ENCODE assay signal across 28 cellular contexts in the genomic region with DNA sequence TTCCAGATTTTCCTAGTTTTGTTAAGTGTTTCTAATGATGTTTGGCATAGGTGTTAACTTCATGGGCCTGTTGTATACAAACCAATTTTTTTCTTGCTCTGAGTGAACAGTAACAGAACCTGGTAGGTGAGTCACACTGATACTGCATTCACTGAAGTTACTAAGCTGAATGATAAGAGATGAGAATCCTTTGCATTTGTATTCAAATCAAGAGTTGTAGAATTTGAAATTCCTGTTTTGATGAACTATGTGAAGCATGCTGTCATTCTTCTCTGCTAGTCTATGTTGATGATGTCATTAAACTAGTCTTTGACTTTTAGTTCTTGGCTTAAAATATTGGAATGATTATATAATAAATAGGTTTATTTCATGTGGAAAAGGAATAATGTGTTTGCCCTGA. TPM values are rescaled to one million over a fixed set of nuclear protein-coding genes. Genes with fewer than 3 reads are reported as not detected.
DNase-seq lines count a peak whose midpoint lies in the region; ATAC-seq, FAIRE-seq and TF ChIP-seq lines count a peak whose summit lies in the region.
"Had no signal": no experiment of that assay in that cellular context is flagged by ENCODE, and none has a peak within 500 bp of the region (broad histone marks: within the 10 kb centered on the region; RNA-seq: fewer than 3 reads in every experiment).

No MANE protein-coding gene starts in this region.

- POLR2A ChIA-PET in GM12878 (lab: Charles Lee) = interaction anchor here (1.8 kb wide), 1 partner anchor 10 kb away, joined by 5 read pairs; no protein-coding TSS in a partner anchor

- H3K9me2 ChIP-seq in GM23338 (ENCODE audit: insufficient read depth) = no peaks in the 10 kb centered on the region

- H3K27me3 ChIP-seq in GM23338 (ENCODE audit: insufficient read depth) (no peaks in the 10 kb centered on the region), GM12878 (replicated peaks in 1 of 2; ENCODE audit: control insufficient read depth in 2 of 2, insufficient read depth in 2 of 2, low read length in 1 of 2) (no peaks in the 10 kb centered on the region)
- H3K27me3 ChIP-seq: BLaER1, left lung had no signal

- peaks cover 3% of the 10 kb centered on the region for H3K36me3 Mint-ChIP-seq in activated CD8-positive, alpha-beta memory T cell treated with anti-CD3 and anti-CD28 coated beads, Interleukin-2, amount 10 ng/mL, durations not matched to agents 7 days and 5 days
- peaks cover 10% of the 10 kb centered on the region; the same call in 2 of the 3 replicates for H3K36me3 Mint-ChIP-seq in GM23338 (ENCODE audit: low read depth)
- no peaks in the 10 kb centered on the region for H3K36me3 Mint-ChIP-seq in natural killer cell
- H3K36me3 Mint-ChIP-seq: immature natural killer cell had no signal

- TF ChIP-seq POLR2A in GM12878 (IDR thresholded peaks at IDR 0.05; ENCODE audit: low read depth, low read length) = no peak

- no peaks in the 10 kb centered on the region; the same call in 1 of the 2 replicates for H3F3A ChIP-seq in GM23338 (replicated peaks; ENCODE audit: low read depth)

- BruUV-seq in GM12878 (replicated peaks; lab: Mats Ljungman, UMichigan) = no TSS peak

- H3K4me3 Mint-ChIP-seq in activated CD8-positive, alpha-beta memory T cell treated with anti-CD3 and anti-CD28 coated beads, Interleukin-2, amount 10 ng/mL, durations not matched to agents 7 days and 5 days = no peak overlapping the region
- H3K4me3 Mint-ChIP-seq in GM23338 (no peak overlapping the region), natural killer cell (no peak overlapping the region)
- H3K4me3 Mint-ChIP-seq: activated naive CD8-positive, alpha-beta T cell; immature natural killer cell; naive thymus-derived CD4-positive, alpha-beta T cell; T-helper 1 cell treated with Interleukin-12 subunit alpha and Interleukin-12 subunit beta and Interleukin-4 antibody, amounts not matched to agents 30 μg/mL and 1 μg/mL, for 36 hours had no signal

- SMC1A ChIA-PET in GM12878 (lab: Charles Lee; ENCODE audit: uncharacterized antibody, unreplicated experiment) = interaction anchor here (0.8 kb wide), 1 partner anchor 11 kb away, joined by 3 read pairs; no protein-coding TSS in a partner anchor

- no peak for TF ChIP-seq RAD21 in GM12878 (IDR thresholded peaks at IDR 0.05; ENCODE audit: insufficient read depth, low read depth, low read length)

- CTCF ChIA-PET in activated CD8-positive, alpha-beta memory T cell treated with anti-CD3 and anti-CD28 coated beads, Interleukin-2, amount 10 ng/mL, durations not matched to agents 7 days and 5 days (lab: Charles Lee) = interaction anchor here (1.6 kb wide), 1 partner anchor 18 kb away, joined by 4 read pairs; no protein-coding TSS in a partner anchor
- CTCF ChIA-PET in GM12878 (lab: Yijun Ruan, JAX) = interaction anchor here (3.1 kb wide), 1 partner anchor 90 kb away, joined by 10 read pairs; no protein-coding TSS in a partner anchor

- H4K20me1 ChIP-seq in GM23338 (replicated peaks; ENCODE audit: insufficient read depth) (no peaks in the 10 kb centered on the region; the same call in 1 of the 2 replicates), GM12878 (ENCODE audit: control insufficient read depth, insufficient read depth) (no peaks in the 10 kb centered on the region)

- TF ChIP-seq EP300 in GM12878 (IDR thresholded peaks at IDR 0.05; ENCODE audit: borderline replicate concordance in 1 of 2, control insufficient read depth in 1 of 2, low read depth in 2 of 2, low read length in 2 of 2) = no peak

- H3K27me3 Mint-ChIP-seq in activated CD8-positive, alpha-beta memory T cell treated with anti-CD3 and anti-CD28 coated beads, Interleukin-2, amount 10 ng/mL, durations not matched to agents 7 days and 5 days = no peaks in the 10 kb centered on the region
- H3K27me3 Mint-ChIP-seq in GM23338 (ENCODE audit: insufficient read depth, low read depth, poor library complexity) (peaks cover 2% of the 10 kb centered on the region), natural killer cell (ENCODE audit: low read depth in 2 of 2) (no peaks in the 10 kb centered on the region)
- H3K27me3 Mint-ChIP-seq: activated naive CD8-positive, alpha-beta T cell; naive thymus-derived CD4-positive, alpha-beta T cell had no signal

- DNase-seq in activated CD8-positive, alpha-beta memory T cell treated with anti-CD3 and anti-CD28 coated beads, Interleukin-2, amount 10 ng/mL, durations not matched to agents 7 days and 5 days = no peak
- DNase-seq in activated CD8-positive, alpha-beta memory T cell treated with anti-CD3 and anti-CD28 coated beads, Interleukin-2, amount 50 U/mL, for 4 hours = no peak
- DNase-seq in GM23338 (ENCODE audit: low spot score) (peak; percentile 32), GM12878 (ENCODE audit: low read depth, low spot score) (no peak), natural killer cell (no peak), NCI-H146 treated with DMSO at 0.1 percent for 48 hours (lab: John Stamatoyannopoulos, UW; ENCODE audit: unreplicated experiment) (no peak), mucosa of descending colon (no peak)
- DNase-seq: ACHN; DMS79; immature natural killer cell; left lung; naive thymus-derived CD4-positive, alpha-beta T cell; NCI-H1105 treated with DMSO at 0.1 percent for 48 hours; NCI-H2081; NCI-H345; NCI-H774; occipital lobe; substantia nigra had no signal

- H3K4me1 Mint-ChIP-seq in activated CD8-positive, alpha-beta memory T cell treated with anti-CD3 and anti-CD28 coated beads, Interleukin-2, amount 10 ng/mL, durations not matched to agents 7 days and 5 days = peaks cover 4% of the 10 kb centered on the region
- H3K4me1 Mint-ChIP-seq in GM23338 = peaks cover 8% of the 10 kb centered on the region; the same call in 2 of the 3 replicates
- H3K4me1 Mint-ChIP-seq in natural killer cell = peaks cover 13 to 21% of the 10 kb centered on the region in 2 donors

- intact Hi-C loops in GM12878 (cut with micrococcal nuclease; ENCODE audit: unreplicated experiment) = loop anchor here (5.0 kb wide), 2 partner anchors 69 to 91 kb away; a partner anchor contains a TSS
- intact Hi-C loops in natural killer cell (cut with micrococcal nuclease) = no loop called here
- intact Hi-C loops in mucosa of descending colon (cut with DNase I, micrococcal nuclease) = no loop called here

- no peak overlapping the region for H3K9ac ChIP-seq in GM12878 (ENCODE audit: control insufficient read depth, insufficient read depth, low read length)
- H3K9ac ChIP-seq: BLaER1 had no signal

- peak; percentile 64 for FAIRE-seq in GM12878 (lab: Jason Lieb, UNC)
- FAIRE-seq: GM12891 had no signal

- H3K9me3 Mint-ChIP-seq in activated CD8-positive, alpha-beta memory T cell treated with anti-CD3 and anti-CD28 coated beads, Interleukin-2, amount 10 ng/mL, durations not matched to agents 7 days and 5 days (ENCODE audit: low read depth) = no peaks in the 10 kb centered on the region
- H3K9me3 Mint-ChIP-seq in GM23338 (no peaks in the 10 kb centered on the region), natural killer cell (no peaks in the 10 kb centered on the region)
- H3K9me3 Mint-ChIP-seq: immature natural killer cell; naive thymus-derived CD4-positive, alpha-beta T cell; T-helper 1 cell treated with Interleukin-12 subunit alpha and Interleukin-12 subunit beta and Interleukin-4 antibody, amounts not matched to agents 30 μg/mL and 1 μg/mL, for 36 hours had no signal

- H3K4me2 ChIP-seq in GM23338 (0 out of 2 replicates have a peak overlapping the region, but pooled peaks have one; percentile 17), GM12878 (ENCODE audit: control insufficient read depth, insufficient read depth) (no peak overlapping the region)
- H3K4me2 ChIP-seq: BLaER1 had no signal

- peaks cover 5% of the 10 kb centered on the region for H3K4me1 ChIP-seq in GM23338 (ENCODE audit: insufficient read depth)
- no peaks in the 10 kb centered on the region for H3K4me1 ChIP-seq in GM12878 (ENCODE audit: control insufficient read depth, insufficient read depth, low read length)
- H3K4me1 ChIP-seq in mucosa of descending colon (ENCODE audit: low read depth) = no peaks in the 10 kb centered on the region
- H3K4me1 ChIP-seq: BLaER1 had no signal

- H3K4me3 ChIP-seq in GM23338 (no peak overlapping the region), GM12878 (no peak overlapping the region), mucosa of descending colon (no peak overlapping the region)
- H3K4me3 ChIP-seq: BLaER1, left lung, SK-N-MC, skin epidermis had no signal

- H3K79me2 ChIP-seq in GM23338 (replicated peaks; ENCODE audit: insufficient read depth) = peaks cover 36% of the 10 kb centered on the region
- H3K79me2 ChIP-seq in GM12878 (ENCODE audit: control insufficient read depth, insufficient read depth, low read length) = no peaks in the 10 kb centered on the region; the same call in 1 of the 2 replicates

- H3K36me3 ChIP-seq in GM23338 (ENCODE audit: insufficient read depth) (no peaks in the 10 kb centered on the region), GM12878 (ENCODE audit: control insufficient read depth in 2 of 2, insufficient read depth in 2 of 2, low read length in 1 of 2) (no peaks in the 10 kb centered on the region), mucosa of descending colon (ENCODE audit: low read depth) (no peaks in the 10 kb centered on the region)
- H3K36me3 ChIP-seq: left lung had no signal

- H3K27ac ChIP-seq in GM23338 (ENCODE audit: low read depth) = peak overlapping the region; percentile 47
- no peak overlapping the region for H3K27ac ChIP-seq in GM12878 (ENCODE audit: control insufficient read depth, insufficient read depth)
- H3K27ac ChIP-seq: BLaER1, HL-60, left lung, RWPE1, SK-N-MC, skin epidermis had no signal

- RAD21 ChIA-PET in GM12878 (lab: Charles Lee; ENCODE audit: unreplicated experiment) = no interaction called here

- in situ Hi-C loops in GM12878 (cut with MboI) = no loop called here

- H2AFZ ChIP-seq in GM23338 = no peak overlapping the region
- no peak overlapping the region for H2AFZ ChIP-seq in GM12878 (ENCODE audit: control insufficient read depth, low read depth, low read length)

- H3K27ac Mint-ChIP-seq in activated CD8-positive, alpha-beta memory T cell treated with anti-CD3 and anti-CD28 coated beads, Interleukin-2, amount 10 ng/mL, durations not matched to agents 7 days and 5 days = no peak overlapping the region
- H3K27ac Mint-ChIP-seq in GM23338 (peak overlapping the region; percentile 70; the same call in 1 of the 2 replicates), natural killer cell (peak overlapping the region; percentile 0 to 4)
- H3K27ac Mint-ChIP-seq: activated naive CD8-positive, alpha-beta T cell; T-helper 1 cell treated with Interleukin-12 subunit alpha and Interleukin-12 subunit beta and Interleukin-4 antibody, amounts not matched to agents 30 μg/mL and 1 μg/mL, for 36 hours had no signal

- no peak for TF ChIP-seq CTCF in GM23338 (conservative IDR thresholded peaks at IDR 0.05; ENCODE audit: low read depth in 2 of 2)
- TF ChIP-seq CTCF in GM12878 (IDR thresholded peaks at IDR 0.05 in 2 of 3, conservative IDR thresholded peaks at IDR 0.05 in 1 of 3; ENCODE audit: control insufficient read depth in 2 of 3, extremely low read depth in 1 of 3, insufficient read depth in 1 of 3, low read depth in 3 of 3, low read length in 3 of 3) = no peak
- TF ChIP-seq CTCF in natural killer cell (IDR thresholded peaks at IDR 0.05) = no peak
- TF ChIP-seq CTCF in mucosa of descending colon (IDR thresholded peaks at IDR 0.05) = no peak

- no peaks in the 10 kb centered on the region for H3K9me3 ChIP-seq in GM12878 (replicated peaks; ENCODE audit: control insufficient read depth, insufficient read depth, low read length)
- H3K9me3 ChIP-seq in mucosa of descending colon = no peaks in the 10 kb centered on the region
- H3K9me3 ChIP-seq: left lung had no signal

- peak; percentile 55 for ATAC-seq in activated CD8-positive, alpha-beta memory T cell treated with anti-CD3 and anti-CD28 coated beads, Interleukin-2, amount 10 ng/mL, durations not matched to agents 7 days and 5 days
- ATAC-seq in GM23338 (peak; percentile 34; the same call in 2 of the 3 replicates), GM12878 (peak; percentile 52; the same call in 2 of the 3 replicates), natural killer cell (no peak), GM19452 (IDR thresholded peaks at IDR 0.05; ENCODE audit: unreplicated experiment) (no peak), mucosa of descending colon (no peak)
- ATAC-seq: HCT116; left lung; naive thymus-derived CD4-positive, alpha-beta T cell had no signal

RNA-seq across cellular contexts. Expression of a gene that starts 37.9 kb away (rescaled TPM):
- 10 to 100 TPM; 51.5 to 60.7 TPM for total RNA-seq in activated CD8-positive, alpha-beta memory T cell treated with anti-CD3 and anti-CD28 coated beads, Interleukin-2, amount 10 ng/mL, durations not matched to agents 7 days and 5 days
- total RNA-seq in GM23338 (2014; rRNA removed; shearing (Covaris generic)) = 37.8 and 43.9 TPM in 2 replicates
- polyA plus RNA-seq in GM23338 (2016; fragmentation: Nextera tagmentation; extraction: Ambion mirVana) (39.3 and 46.9 TPM in 2 replicates), GM12878 (2011; rRNA removed) (61.9 and 75.7 TPM in 2 replicates), GM12878 (2014; fragmentation: Illumina TruSeq; extraction: Trizol) (62.1 and 71.5 TPM in 2 replicates), GM12878 (2014; fragmentation: Nextera tagmentation; extraction: Ambion mirVana) (1 to 10 TPM; 3.9 to 8.0 TPM), GM12878 (2014; rRNA removed) (34.9 and 36.0 TPM in 2 replicates), GM12878 (2016; fragmentation: Nextera tagmentation; extraction: Ambion mirVana) (10 to 100 TPM; 15.6 to 36.5 TPM)
- 90.5 and 96.2 TPM in 2 replicates for total RNA-seq in GM12878 (2013; cell fraction: nucleolus; rRNA removed)
- total RNA-seq in GM12878 (2014; rRNA removed) (33.6 and 34.3 TPM in 2 replicates), GM12878 (2014; rRNA removed; fragmentation: Illumina TruSeq; extraction: Trizol) (26.5 and 28.9 TPM in 2 replicates), GM12878 (2021) (39.3 and 40.2 TPM in 2 replicates), natural killer cell (100 to 1,000 TPM; 125 to 172 (median 141) TPM), mucosa of descending colon (10 to 100 TPM; 39.0 to 64.7 (median 59.3) TPM)
- polyA plus RNA-seq in GM12878 (2011; ENCODE audit: low read depth) = 18.7 TPM
- polyA plus RNA-seq in GM12878 (2011; cell fraction: cytosol; rRNA removed) = 36.1 and 37.8 TPM in 2 replicates
- polyA plus RNA-seq in GM12878 (2011; cell fraction: nucleus; rRNA removed) = 48.7 and 58.2 TPM in 2 replicates
- polyA plus RNA-seq in GM12878 (2012) = 22.9 and 28.1 TPM in 2 replicates
- 43.7 and 65.3 TPM in 2 replicates for polyA minus RNA-seq in GM12878 (2011; rRNA and poly(A)+ RNA removed)
- polyA minus RNA-seq in GM12878 (2011; cell fraction: cytosol; rRNA and poly(A)+ RNA removed) = 15.0 and 20.7 TPM in 2 replicates
- 19.7 and 23.9 TPM in 2 replicates for polyA minus RNA-seq in GM12878 (2011; cell fraction: nucleus; rRNA and poly(A)+ RNA removed)

Comparison
In these comparisons a context has a peak if more than half of its experiments do, and no peak if none do; other contexts are left out.
1. ATAC-seq: peak in activated CD8-positive, alpha-beta memory T cell treated with anti-CD3 and anti-CD28 coated beads, Interleukin-2, amount 10 ng/mL, durations not matched to agents 7 days and 5 days (single experiment), GM23338 (single experiment) and GM12878 (single experiment); none in natural killer cell (0 of 3), GM19452 (single experiment) and mucosa of descending colon (single experiment).